18 cellular contexts compared by ENCODE assay signal in genomic region chr20:20695250-20695816, GRCh38.
"Had no signal": no experiment of that assay in that cellular context is flagged by ENCODE, and none has a peak within 500 bp of the region (broad histone marks: within the 10 kb centered on the region; RNA-seq: fewer than 3 reads in every experiment).

No MANE protein-coding gene starts in this region.

- H3K27me3 Mint-ChIP-seq: activated CD4-positive, alpha-beta memory T cell treated with anti-CD3 and anti-CD28 coated beads for 36 hours; naive thymus-derived CD4-positive, alpha-beta T cell had no signal

- H3K36me3 ChIP-seq: ascending aorta, cardiac muscle cell, colonic mucosa, transverse colon had no signal

- H3K4me3 ChIP-seq: ascending aorta, cardiac muscle cell, colonic mucosa, lung, transverse colon had no signal

- H3K4me3 Mint-ChIP-seq: activated CD4-positive, alpha-beta memory T cell treated with anti-CD3 and anti-CD28 coated beads for 36 hours; naive thymus-derived CD4-positive, alpha-beta T cell; stimulated activated effector memory CD8-positive, alpha-beta T cell treated with anti-CD3 and anti-CD28 coated beads, Interleukin-12 subunit alpha, Interleukin-12 subunit beta, amount 100 ng/mL, for 72 hours; T-helper 2 cell treated with Interferon-gamma antibody and Interleukin-4, amounts not matched to agents 5 μg/mL and 100 μg/mL, for 36 hours had no signal

- H3K9me3 ChIP-seq: ascending aorta, colonic mucosa, transverse colon had no signal

- H3K27ac ChIP-seq: ascending aorta, cardiac muscle cell, colonic mucosa, epithelial cell of prostate, transverse colon had no signal

- H3K4me1 ChIP-seq: colonic mucosa had no signal

- H3K9me3 Mint-ChIP-seq: naive thymus-derived CD4-positive, alpha-beta T cell; stimulated activated effector memory CD8-positive, alpha-beta T cell treated with anti-CD3 and anti-CD28 coated beads, Interleukin-12 subunit alpha, Interleukin-12 subunit beta, amount 100 ng/mL, for 72 hours; T-helper 2 cell treated with Interferon-gamma antibody and Interleukin-4, amounts not matched to agents 5 μg/mL and 100 μg/mL, for 36 hours had no signal

- H3K27ac Mint-ChIP-seq: activated CD4-positive, alpha-beta memory T cell treated with anti-CD3 and anti-CD28 coated beads for 36 hours; stimulated activated effector memory CD8-positive, alpha-beta T cell treated with anti-CD3 and anti-CD28 coated beads, Interleukin-12 subunit alpha, Interleukin-12 subunit beta, amount 100 ng/mL, for 72 hours; T-helper 2 cell treated with Interferon-gamma antibody and Interleukin-4, amounts not matched to agents 5 μg/mL and 100 μg/mL, for 36 hours had no signal

- H3K27me3 ChIP-seq: ascending aorta, cardiac muscle cell, colonic mucosa, transverse colon had no signal

- ATAC-seq: left cardiac atrium; naive thymus-derived CD4-positive, alpha-beta T cell; stimulated activated effector memory CD8-positive, alpha-beta T cell treated with anti-CD3 and anti-CD28 coated beads, Interleukin-12 subunit alpha, Interleukin-12 subunit beta, amount 100 ng/mL, for 72 hours had no signal

- DNase-seq: activated CD4-positive, alpha-beta memory T cell treated with anti-CD3 and anti-CD28 coated beads for 36 hours; activated CD4-positive, CD25-positive, alpha-beta regulatory T cell treated with anti-CD3 and anti-CD28 coated beads, Interleukin-2, amount 50 U/mL, for 72 hours; activated gamma-delta T cell; activated T-cell treated with anti-CD3 and anti-CD28 coated beads, Interleukin-2, amount 50 U/mL, for 48 hours; colonic mucosa; effector CD8-positive, alpha-beta T cell; left cardiac atrium; naive thymus-derived CD4-positive, alpha-beta T cell; posterior cingulate gyrus; right cardiac atrium; SW 1271; transverse colon had no signal

- H3K36me3 Mint-ChIP-seq: activated CD4-positive, alpha-beta memory T cell treated with anti-CD3 and anti-CD28 coated beads for 36 hours; stimulated activated effector memory CD8-positive, alpha-beta T cell treated with anti-CD3 and anti-CD28 coated beads, Interleukin-12 subunit alpha, Interleukin-12 subunit beta, amount 100 ng/mL, for 72 hours had no signal
